12 cellular contexts compared by ENCODE assay signal in the genomic region with DNA sequence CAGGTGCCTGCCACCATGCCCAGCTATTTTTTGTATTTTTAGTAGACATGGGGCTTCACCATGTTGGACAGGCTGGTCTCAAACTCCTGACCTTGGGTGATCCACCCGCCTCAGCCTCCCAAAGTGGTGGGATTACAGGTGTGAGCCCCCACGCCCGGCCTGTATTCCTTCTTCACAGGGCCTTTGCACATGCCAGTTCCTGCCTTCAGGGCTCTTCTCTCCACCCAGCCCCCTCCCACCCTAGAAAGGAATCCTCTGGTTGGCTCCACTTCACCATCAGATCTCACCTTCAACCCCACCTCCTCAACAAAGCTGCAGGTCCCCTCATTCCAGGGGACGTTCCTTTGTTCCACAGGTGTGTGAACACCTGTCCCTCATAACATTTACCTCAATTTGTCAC. TPM values are rescaled to one million over a fixed set of nuclear protein-coding genes. Genes with fewer than 3 reads are reported as not detected.
DNase-seq lines count a peak whose midpoint lies in the region; ATAC-seq, FAIRE-seq and TF ChIP-seq lines count a peak whose summit lies in the region.
"Had no signal": no experiment of that assay in that cellular context is flagged by ENCODE, and none has a peak within 500 bp of the region (broad histone marks: within the 10 kb centered on the region; RNA-seq: fewer than 3 reads in every experiment).

No MANE protein-coding gene starts in this region.

- no peaks in the 10 kb centered on the region for H3K36me3 Mint-ChIP-seq in CD4-positive, CD25-positive, alpha-beta regulatory T cell
- peaks cover 3% of the 10 kb centered on the region for H3K36me3 Mint-ChIP-seq in activated naive CD8-positive, alpha-beta T cell treated with anti-CD3 and anti-CD28 coated beads, Interleukin-2, amount 10 ng/mL, durations not matched to agents 7 days and 5 days
- H3K36me3 Mint-ChIP-seq in naive thymus-derived CD8-positive, alpha-beta T cell: peaks cover 0 to 18% (median 0%) of the 10 kb centered on the region in 3 donors

- ATAC-seq in CD4-positive, CD25-positive, alpha-beta regulatory T cell (ENCODE audit: low read depth in 2 of 2): no peak
- no peak for ATAC-seq in activated naive CD8-positive, alpha-beta T cell treated with anti-CD3 and anti-CD28 coated beads, Interleukin-2, amount 10 ng/mL, durations not matched to agents 7 days and 5 days (ENCODE audit: low read depth)
- ATAC-seq in naive thymus-derived CD8-positive, alpha-beta T cell: no peak

- H3K27me3 Mint-ChIP-seq in CD4-positive, CD25-positive, alpha-beta regulatory T cell: no peaks in the 10 kb centered on the region
- no peaks in the 10 kb centered on the region for H3K27me3 Mint-ChIP-seq in activated naive CD8-positive, alpha-beta T cell treated with anti-CD3 and anti-CD28 coated beads, Interleukin-2, amount 10 ng/mL, durations not matched to agents 7 days and 5 days
- H3K27me3 Mint-ChIP-seq in naive thymus-derived CD8-positive, alpha-beta T cell: no peaks in the 10 kb centered on the region

- H3K27me3 ChIP-seq in CD4-positive, CD25-positive, alpha-beta regulatory T cell (ENCODE audit: control insufficient read depth, insufficient read depth, low read length): no peaks in the 10 kb centered on the region

- POLR2A ChIA-PET in activated naive CD8-positive, alpha-beta T cell treated with anti-CD3 and anti-CD28 coated beads, Interleukin-2, amount 10 ng/mL, durations not matched to agents 7 days and 5 days (lab: Charles Lee): no interaction called here
- POLR2A ChIA-PET in naive thymus-derived CD8-positive, alpha-beta T cell (lab: Charles Lee): interaction anchor here (2.5 kb wide), 1 partner anchor 47 kb away, joined by 10 read pairs; a partner anchor contains a TSS

- peak overlapping the region; percentile 41 to 97 (median 92) for H3K4me3 Mint-ChIP-seq in CD4-positive, CD25-positive, alpha-beta regulatory T cell
- H3K4me3 Mint-ChIP-seq in activated naive CD8-positive, alpha-beta T cell treated with anti-CD3 and anti-CD28 coated beads, Interleukin-2, amount 10 ng/mL, durations not matched to agents 7 days and 5 days: peak overlapping the region; percentile 98
- peak overlapping the region; percentile 75 to 100 (median 98) for H3K4me3 Mint-ChIP-seq in naive thymus-derived CD8-positive, alpha-beta T cell

- peak overlapping the region in 2 of 3 donors; percentile 91 to 97 for H3K27ac Mint-ChIP-seq in CD4-positive, CD25-positive, alpha-beta regulatory T cell
- peak overlapping the region; percentile 78 for H3K27ac Mint-ChIP-seq in activated naive CD8-positive, alpha-beta T cell treated with anti-CD3 and anti-CD28 coated beads, Interleukin-2, amount 10 ng/mL, durations not matched to agents 7 days and 5 days
- H3K27ac Mint-ChIP-seq in naive thymus-derived CD8-positive, alpha-beta T cell: peak overlapping the region; percentile 57 to 99 (median 90)

- H3K4me1 ChIP-seq in CD4-positive, CD25-positive, alpha-beta regulatory T cell (ENCODE audit: control insufficient read depth, insufficient read depth, low read length, poor library complexity, severe bottlenecking): peaks cover 13% of the 10 kb centered on the region

- no peaks in the 10 kb centered on the region for H3K9me3 ChIP-seq in CD4-positive, CD25-positive, alpha-beta regulatory T cell (ENCODE audit: control insufficient read depth in 2 of 2, low read length in 2 of 2)

- no peak overlapping the region for H3K27ac ChIP-seq in CD4-positive, CD25-positive, alpha-beta regulatory T cell (ENCODE audit: insufficient read depth, low read length, poor library complexity, severe bottlenecking)

- TF ChIP-seq CTCF in HFF-Myc (IDR thresholded peaks at IDR 0.05; ENCODE audit: low read depth, low read length, missing control alignments): no peak
- no peak for TF ChIP-seq CTCF in D721Med (IDR thresholded peaks at IDR 0.05; ENCODE audit: insufficient read depth, missing control alignments)

- no peak for FAIRE-seq in D721Med (lab: Jason Lieb, UNC)

- H3K36me3 ChIP-seq in CD4-positive, CD25-positive, alpha-beta regulatory T cell (ENCODE audit: control insufficient read depth, insufficient read depth, low read length): peaks cover 11% of the 10 kb centered on the region

- peaks cover 0 to 51% (median 27%) of the 10 kb centered on the region in 4 donors for H3K4me1 Mint-ChIP-seq in CD4-positive, CD25-positive, alpha-beta regulatory T cell
- peaks cover 24% of the 10 kb centered on the region for H3K4me1 Mint-ChIP-seq in activated naive CD8-positive, alpha-beta T cell treated with anti-CD3 and anti-CD28 coated beads, Interleukin-2, amount 10 ng/mL, durations not matched to agents 7 days and 5 days
- H3K4me1 Mint-ChIP-seq in naive thymus-derived CD8-positive, alpha-beta T cell: peaks cover 21 to 57% (median 51%) of the 10 kb centered on the region in 4 donors

- H3K9me3 Mint-ChIP-seq in CD4-positive, CD25-positive, alpha-beta regulatory T cell: no peaks in the 10 kb centered on the region
- no peaks in the 10 kb centered on the region for H3K9me3 Mint-ChIP-seq in activated naive CD8-positive, alpha-beta T cell treated with anti-CD3 and anti-CD28 coated beads, Interleukin-2, amount 10 ng/mL, durations not matched to agents 7 days and 5 days
- no peaks in the 10 kb centered on the region for H3K9me3 Mint-ChIP-seq in naive thymus-derived CD8-positive, alpha-beta T cell

- DNase-seq in CD4-positive, CD25-positive, alpha-beta regulatory T cell: no peak
- DNase-seq in HFF-Myc (ENCODE audit: extremely low read depth, low read depth) (no peak), GOT3 (lab: John Stamatoyannopoulos, UW) (no peak), medulla oblongata (ENCODE audit: extremely low spot score) (no peak), D721Med (ENCODE audit: insufficient read length, low spot score) (no peak), RPMI8226 (no peak)
- DNase-seq in activated naive CD8-positive, alpha-beta T cell treated with anti-CD3 and anti-CD28 coated beads, Interleukin-2, amount 10 ng/mL, durations not matched to agents 7 days and 5 days: no peak
- no peak for DNase-seq in naive thymus-derived CD8-positive, alpha-beta T cell
- DNase-seq: DMS79; mesendoderm; NCI-H526; stimulated activated CD8-positive, alpha-beta memory T cell treated with anti-CD3 and anti-CD28 coated beads, Interleukin-4, amount 100 ng/mL, for 48 hours had no signal

- H3K4me3 ChIP-seq in CD4-positive, CD25-positive, alpha-beta regulatory T cell (ENCODE audit: low read depth, low read length): no peak overlapping the region
- peak overlapping the region; percentile 98 for H3K4me3 ChIP-seq in HFF-Myc (replicated peaks; ENCODE audit: low read depth, low read length)

RNA-seq across cellular contexts. Expression of a gene that starts 2.0 kb away (rescaled TPM):
- 15.2 TPM for total RNA-seq in CD4-positive, CD25-positive, alpha-beta regulatory T cell
- 10 to 100 TPM; 12.1 to 21.3 (median 16.9) TPM for polyA plus RNA-seq in CD4-positive, CD25-positive, alpha-beta regulatory T cell
- total RNA-seq in activated naive CD8-positive, alpha-beta T cell treated with anti-CD3 and anti-CD28 coated beads, Interleukin-2, amount 10 ng/mL, durations not matched to agents 7 days and 5 days: 10 to 100 TPM; 29.8 to 30.5 TPM
- 10 to 100 TPM; 50.5 to 54.6 TPM for total RNA-seq in naive thymus-derived CD8-positive, alpha-beta T cell
- polyA plus RNA-seq in naive thymus-derived CD8-positive, alpha-beta T cell: 10 to 100 TPM; 24.7 to 30.9 (median 27.6) TPM

RNA-seq across cellular contexts. Expression of a gene that starts 18.6 kb away (rescaled TPM):
- not detected for total RNA-seq in CD4-positive, CD25-positive, alpha-beta regulatory T cell
- not detected for polyA plus RNA-seq in CD4-positive, CD25-positive, alpha-beta regulatory T cell
- not detected for total RNA-seq in activated naive CD8-positive, alpha-beta T cell treated with anti-CD3 and anti-CD28 coated beads, Interleukin-2, amount 10 ng/mL, durations not matched to agents 7 days and 5 days
- total RNA-seq in naive thymus-derived CD8-positive, alpha-beta T cell: not detected
- polyA plus RNA-seq in naive thymus-derived CD8-positive, alpha-beta T cell: not detected

RNA-seq across cellular contexts. Expression of a gene that starts 47.4 kb away (rescaled TPM):
- 37.4 TPM for total RNA-seq in CD4-positive, CD25-positive, alpha-beta regulatory T cell
- polyA plus RNA-seq in CD4-positive, CD25-positive, alpha-beta regulatory T cell: 10 to 100 TPM; 41.8 to 56.0 (median 49.3) TPM
- 10 to 100 TPM; 39.0 to 42.9 TPM for total RNA-seq in activated naive CD8-positive, alpha-beta T cell treated with anti-CD3 and anti-CD28 coated beads, Interleukin-2, amount 10 ng/mL, durations not matched to agents 7 days and 5 days
- total RNA-seq in naive thymus-derived CD8-positive, alpha-beta T cell: 10 to 100 TPM; 30.9 to 32.3 TPM
- 10 to 100 TPM; 29.9 to 32.8 (median 32.4) TPM for polyA plus RNA-seq in naive thymus-derived CD8-positive, alpha-beta T cell
